ENCODE assay signal across 8 cellular contexts in the genomic region with DNA sequence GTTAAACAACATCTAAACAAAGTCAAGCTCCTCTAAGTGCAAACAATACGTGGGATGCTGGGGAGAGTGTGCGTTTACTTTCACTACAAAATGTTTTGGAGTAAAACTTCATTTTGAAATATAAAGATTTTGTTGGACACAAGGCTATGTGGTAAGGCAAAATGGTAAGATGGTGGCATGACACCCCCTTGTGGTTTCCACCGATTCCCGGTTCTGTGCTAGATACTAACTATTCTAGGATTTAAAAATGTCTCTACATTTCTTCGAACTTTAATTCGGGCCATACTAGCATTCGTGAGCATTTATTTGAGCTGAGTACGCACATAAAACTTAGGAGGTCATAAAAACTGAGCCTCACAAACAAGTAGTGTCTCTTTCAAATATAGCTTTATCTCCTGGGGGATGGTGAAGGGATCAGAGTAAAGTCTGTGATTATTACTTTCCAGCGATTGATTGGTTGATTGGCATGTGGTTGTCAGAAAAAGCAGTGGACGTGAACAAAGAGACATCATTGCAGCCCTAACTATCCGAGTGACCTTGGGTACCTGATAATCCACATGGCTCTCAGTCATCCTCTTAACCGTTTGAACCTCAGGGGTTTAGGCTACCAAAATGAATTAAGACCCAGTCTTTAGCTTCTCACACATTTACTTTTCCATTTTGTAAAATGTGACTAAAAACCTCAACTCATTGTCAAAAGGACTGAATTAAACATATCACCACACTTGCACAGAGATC. TPM values are rescaled to one million over a fixed set of nuclear protein-coding genes. Genes with fewer than 3 reads are reported as not detected.
DNase-seq lines count a peak whose midpoint lies in the region; ATAC-seq and TF ChIP-seq lines count a peak whose summit lies in the region.

No MANE protein-coding gene starts in this region.

- no peak for ATAC-seq in left lung
- no peak for ATAC-seq in HG03108 (IDR thresholded peaks at IDR 0.05; ENCODE audit: unreplicated experiment)

- H3K4me1 Mint-ChIP-seq in CD14-positive monocyte (peaks cover 31% of the 10 kb centered on the region), brain (peaks cover 32% of the 10 kb centered on the region)

- TF ChIP-seq CTCF in CD14-positive monocyte (IDR thresholded peaks at IDR 0.05) = no peak
- peak; percentile 4 for TF ChIP-seq CTCF in GM20000 (IDR thresholded peaks at IDR 0.05; ENCODE audit: extremely low read depth, missing control alignments)
- peak; percentile 52 to 60 for TF ChIP-seq CTCF in brain (conservative IDR thresholded peaks at IDR 0.05)
- peak; percentile 35 to 37 for TF ChIP-seq CTCF in left lung (IDR thresholded peaks at IDR 0.05)
- TF ChIP-seq CTCF in suprapubic skin (IDR thresholded peaks at IDR 0.05) = no peak

- H3K27me3 ChIP-seq in left lung (no peaks in the 10 kb centered on the region), suprapubic skin (no peaks in the 10 kb centered on the region)

- H3K4me3 ChIP-seq in left lung (peak overlapping the region; percentile 81 to 86), suprapubic skin (peak overlapping the region; percentile 95)

- intact Hi-C loops in CD14-positive monocyte (cut with micrococcal nuclease) (loop anchor here in 1 of 2 donors (5.0 to 10.0 kb wide), 2 partner anchors 174 to 247 kb away; partner anchors contain the start of genes PIK3CA and ZMAT3), left lung (cut with DNase I) (no loop called here)

- peaks cover 1 to 12% of the 10 kb centered on the region in 2 donors for H3K36me3 Mint-ChIP-seq in CD14-positive monocyte
- peaks cover 13% of the 10 kb centered on the region for H3K36me3 Mint-ChIP-seq in brain

- peaks cover 4 to 42% of the 10 kb centered on the region in 2 donors for H3K4me1 ChIP-seq in left lung
- H3K4me1 ChIP-seq in suprapubic skin = peaks cover 28% of the 10 kb centered on the region

- peaks cover 2 to 8% (median 5%) of the 10 kb centered on the region in 3 donors for H3K27me3 Mint-ChIP-seq in CD14-positive monocyte (ENCODE audit: low read depth in 3 of 3)
- peaks cover 4% of the 10 kb centered on the region for H3K27me3 Mint-ChIP-seq in brain

- peaks cover 0 to 15% of the 10 kb centered on the region in 2 donors for H3K36me3 ChIP-seq in left lung
- no peaks in the 10 kb centered on the region for H3K36me3 ChIP-seq in suprapubic skin

- DNase-seq in CD14-positive monocyte (ENCODE audit: low spot score) = no peak
- no peak for DNase-seq in GM20000 (ENCODE audit: low spot score)
- peak; percentile 57 for DNase-seq in NOMO-1 treated with DMSO at 0.1 percent for 48 hours (lab: John Stamatoyannopoulos, UW; ENCODE audit: unreplicated experiment)
- no peak for DNase-seq in left lung
- no peak for DNase-seq in suprapubic skin (ENCODE audit: low spot score in 2 of 2)
- no peak for DNase-seq in 8988T

- 40% methylated on average over 12 of the region's 12 CpGs for WGBS in suprapubic skin

- H3K9me3 Mint-ChIP-seq in CD14-positive monocyte (no peaks in the 10 kb centered on the region), brain (no peaks in the 10 kb centered on the region)

- TF ChIP-seq EP300 in suprapubic skin (IDR thresholded peaks at IDR 0.05) = no peak

- no peak for TF ChIP-seq POLR2A in suprapubic skin (IDR thresholded peaks at IDR 0.05)

- H3K27ac ChIP-seq in left lung = peak overlapping the region; percentile 87 to 96
- peak overlapping the region; percentile 98 for H3K27ac ChIP-seq in suprapubic skin

- H3K9me3 ChIP-seq in left lung (no peaks in the 10 kb centered on the region), suprapubic skin (no peaks in the 10 kb centered on the region)

- H3K4me3 Mint-ChIP-seq in CD14-positive monocyte (peak overlapping the region; percentile 80 to 86), brain (peak overlapping the region; percentile 69 to 83 (median 77))

- H3K27ac Mint-ChIP-seq in CD14-positive monocyte (peak overlapping the region in 1 of 7 donors; percentile 59), brain (peak overlapping the region; percentile 11 to 87 (median 77))

RNA-seq across cellular contexts. Expression of gene ZNF639, which starts 1.1 kb away (rescaled TPM):
- polyA plus RNA-seq in CD14-positive monocyte (10 to 100 TPM; 17.7 to 17.9 TPM), brain (ENCODE audit: insufficient read depth, low read depth, low replicate concordance) (18.9 TPM)
- total RNA-seq in left lung (10 to 100 TPM; 24.6 to 25.0 TPM), suprapubic skin (10 to 100 TPM; 14.7 to 39.6 (median 32.2) TPM)

RNA-seq across cellular contexts. Expression of gene MFN1, which starts 25.8 kb away (rescaled TPM):
- 10 to 100 TPM in 1 of 2 donors, 1 to 10 TPM in 1; 5.6 to 12.2 TPM for polyA plus RNA-seq in CD14-positive monocyte
- polyA plus RNA-seq in brain (ENCODE audit: insufficient read depth, low read depth, low replicate concordance) = 6.7 TPM
- total RNA-seq in left lung = 10 to 100 TPM; 38.8 to 47.3 TPM
- total RNA-seq in suprapubic skin = 10 to 100 TPM; 32.7 to 97.0 (median 39.5) TPM

Comparison
In these comparisons a context has a peak if more than half of its experiments do, and no peak if none do; other contexts are left out.
1. CTCF ChIP-seq: peak in GM20000 (single experiment), brain (2 of 2) and left lung (2 of 2); none in CD14-positive monocyte (single experiment) and suprapubic skin (0 of 2).